Comparison of ENCODE assay signal across 22 cellular contexts in genomic region chr10:12081879-12082560, GRCh38. TPM values are rescaled to one million over a fixed set of nuclear protein-coding genes. Genes with fewer than 3 reads are reported as not detected.
DNase-seq lines count a peak whose midpoint lies in the region; ATAC-seq and TF ChIP-seq lines count a peak whose summit lies in the region.
"Had no signal": no experiment of that assay in that cellular context is flagged by ENCODE, and none has a peak within 500 bp of the region (broad histone marks: within the 10 kb centered on the region; RNA-seq: fewer than 3 reads in every experiment).

No MANE protein-coding gene starts in this region.

- POLR2A ChIA-PET in RWPE1 (lab: Yijun Ruan, JAX; ENCODE audit: low non-redundant PET) = no interaction called here

- peak; percentile 77 for DNase-seq in ELR (ENCODE audit: low read depth)
- peak; percentile 28 for DNase-seq in RWPE1 (ENCODE audit: low spot score)
- peak; percentile 22 for DNase-seq in dedifferentiated amniotic fluid mesenchymal stem cell (ENCODE audit: extremely low spot score)
- DNase-seq in skeletal muscle cell (ENCODE audit: low read depth) = peak; percentile 17
- no peak for DNase-seq in activated naive CD4-positive, alpha-beta T cell treated with Interleukin-2 at 50 U/mL for 16 hours
- DNase-seq in osteocyte (ENCODE audit: extremely low spot score, unreplicated experiment) = no peak
- DNase-seq: activated CD4-positive, CD25-positive, alpha-beta regulatory T cell; activated CD8-positive, alpha-beta memory T cell treated with anti-CD3 and anti-CD28 coated beads, Interleukin-2, amount 10 ng/mL, durations not matched to agents 7 days and 5 days; activated gamma-delta T cell treated with Interleukin-2 at 50 U/mL for 16 hours; caudate nucleus; head of caudate nucleus; kidney; midbrain; NCI-H1105 treated with DMSO at 0.1 percent for 48 hours; NCI-H2171; right cardiac atrium; testis had no signal

- H3K27ac ChIP-seq in RWPE1 = peak overlapping the region; percentile 19; the same call in 1 of the 2 replicates
- H3K27ac ChIP-seq: testis had no signal

- TF ChIP-seq CTCF in RWPE1 (conservative IDR thresholded peaks at IDR 0.05; ENCODE audit: low read depth) (no peak), osteocyte (IDR thresholded peaks at IDR 0.05) (no peak)

- no peaks in the 10 kb centered on the region for H3K4me1 Mint-ChIP-seq in osteocyte (ENCODE audit: unreplicated experiment)
- H3K4me1 Mint-ChIP-seq: activated CD8-positive, alpha-beta memory T cell treated with anti-CD3 and anti-CD28 coated beads, Interleukin-2, amount 10 ng/mL, durations not matched to agents 7 days and 5 days had no signal

- H3K27me3 Mint-ChIP-seq in osteocyte (ENCODE audit: unreplicated experiment) = no peaks in the 10 kb centered on the region
- H3K27me3 Mint-ChIP-seq: activated CD8-positive, alpha-beta memory T cell treated with anti-CD3 and anti-CD28 coated beads, Interleukin-2, amount 10 ng/mL, durations not matched to agents 7 days and 5 days; IgD-negative memory B cell had no signal

- H3K4me3 ChIP-seq in skeletal muscle cell (ENCODE audit: low read depth, low read length) = no peak overlapping the region
- H3K4me3 ChIP-seq: testis had no signal

- H3K27ac Mint-ChIP-seq in osteocyte (ENCODE audit: unreplicated experiment) = no peak overlapping the region
- H3K27ac Mint-ChIP-seq: activated CD8-positive, alpha-beta memory T cell treated with anti-CD3 and anti-CD28 coated beads, Interleukin-2, amount 10 ng/mL, durations not matched to agents 7 days and 5 days; T-helper 1 cell treated with Interleukin-12 subunit alpha and Interleukin-12 subunit beta and Interleukin-4 antibody, amounts not matched to agents 30 μg/mL and 1 μg/mL, for 36 hours had no signal

- no peak for ATAC-seq in GM18909 (IDR thresholded peaks at IDR 0.05; ENCODE audit: poor library complexity, unreplicated experiment)
- ATAC-seq: activated CD8-positive, alpha-beta memory T cell treated with anti-CD3 and anti-CD28 coated beads, Interleukin-2, amount 10 ng/mL, durations not matched to agents 7 days and 5 days; right cardiac atrium; Right ventricle myocardium inferior had no signal

- H3K36me3 Mint-ChIP-seq in osteocyte (ENCODE audit: unreplicated experiment) = peaks cover 17% of the 10 kb centered on the region

- CTCF ChIA-PET in RWPE1 (lab: Yijun Ruan, JAX) = no interaction called here

- H3K9me3 Mint-ChIP-seq in osteocyte (ENCODE audit: unreplicated experiment) = no peaks in the 10 kb centered on the region
- H3K9me3 Mint-ChIP-seq: IgD-negative memory B cell; T-helper 1 cell treated with Interleukin-12 subunit alpha and Interleukin-12 subunit beta and Interleukin-4 antibody, amounts not matched to agents 30 μg/mL and 1 μg/mL, for 36 hours had no signal

- no peak overlapping the region for H3K4me3 Mint-ChIP-seq in osteocyte (ENCODE audit: unreplicated experiment)
- H3K4me3 Mint-ChIP-seq: activated CD8-positive, alpha-beta memory T cell treated with anti-CD3 and anti-CD28 coated beads, Interleukin-2, amount 10 ng/mL, durations not matched to agents 7 days and 5 days; CD14-positive monocyte; IgD-negative memory B cell; T-helper 1 cell treated with Interleukin-12 subunit alpha and Interleukin-12 subunit beta and Interleukin-4 antibody, amounts not matched to agents 30 μg/mL and 1 μg/mL, for 36 hours had no signal

RNA-seq across cellular contexts. Expression of gene DHTKD1, which starts 13.3 kb away (rescaled TPM):
- total RNA-seq in osteocyte = 18.9 and 24.3 TPM in 2 replicates

RNA-seq across cellular contexts. Expression of gene UPF2, which starts 39.4 kb away (rescaled TPM):
- 19.4 and 20.5 TPM in 2 replicates for total RNA-seq in osteocyte

RNA-seq across cellular contexts. Expression of gene SEC61A2, which starts 47.5 kb away (rescaled TPM):
- 12.0 and 13.9 TPM in 2 replicates for total RNA-seq in osteocyte

Comparison
In these comparisons a context has a peak if more than half of its experiments do, and no peak if none do; other contexts are left out.
1. DNase-seq: peak in ELR (single experiment), RWPE1 (single experiment), dedifferentiated amniotic fluid mesenchymal stem cell (single experiment) and skeletal muscle cell (single experiment); none in activated naive CD4-positive, alpha-beta T cell treated with Interleukin-2 at 50 U/mL for 16 hours (single experiment) and osteocyte (single experiment).